ENCODE assay signal across 8 cellular contexts in the genomic region with DNA sequence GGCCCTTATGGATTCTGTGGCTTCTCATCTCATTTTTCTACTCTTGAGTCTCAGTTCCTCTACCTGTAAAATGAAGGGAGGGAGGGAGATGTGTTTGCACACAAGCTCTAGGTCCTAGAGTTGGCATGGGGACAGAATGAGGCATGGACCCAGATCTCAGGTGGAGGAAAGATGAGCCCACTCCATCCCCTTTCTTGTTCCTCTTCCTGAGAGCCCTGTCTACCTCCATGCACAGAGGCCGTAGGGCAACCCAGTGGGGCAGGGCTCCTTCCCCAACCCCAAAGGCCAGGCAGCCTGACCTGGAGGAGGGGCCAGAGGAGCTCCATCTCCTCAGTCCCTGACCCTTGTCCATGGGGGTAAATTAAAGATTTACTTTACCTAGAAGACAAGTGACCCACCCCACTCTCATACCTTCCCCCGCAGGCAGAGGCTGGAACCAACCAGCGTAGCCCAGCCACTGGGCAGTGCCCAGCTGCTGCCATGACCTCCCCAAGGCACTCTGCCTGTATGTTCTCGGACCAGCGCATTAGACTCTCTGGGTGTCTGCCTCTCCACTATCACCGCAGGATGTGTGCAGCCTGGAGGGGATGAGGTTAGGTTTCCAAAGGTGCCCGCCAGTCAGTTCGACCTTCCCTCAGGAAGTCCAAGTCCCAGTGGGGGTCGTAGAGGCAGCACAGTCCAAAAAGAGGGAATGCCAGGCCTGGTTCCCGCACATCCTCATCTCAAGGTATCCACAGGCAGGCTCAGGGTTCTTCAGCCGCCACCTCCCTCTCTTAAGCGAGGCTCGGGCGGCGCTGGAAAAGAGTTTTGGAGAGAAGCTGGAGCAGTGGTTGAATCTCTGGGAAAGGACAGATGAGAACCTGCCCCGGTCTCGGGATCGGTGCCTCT. TPM values are rescaled to one million over a fixed set of nuclear protein-coding genes. Genes with fewer than 3 reads are reported as not detected.
DNase-seq lines count a peak whose midpoint lies in the region; ATAC-seq and TF ChIP-seq lines count a peak whose summit lies in the region.

No MANE protein-coding gene starts in this region.

- no peaks in the 10 kb centered on the region for H3K27me3 Mint-ChIP-seq in activated CD4-positive, alpha-beta memory T cell treated with anti-CD3 and anti-CD28 coated beads, Interleukin-2, amount 10 ng/mL, durations not matched to agents 7 days and 5 days

- H3K36me3 ChIP-seq in ACC112 (ENCODE audit: insufficient read depth, low read length): no peaks in the 10 kb centered on the region
- no peaks in the 10 kb centered on the region for H3K36me3 ChIP-seq in H7 (replicated peaks; ENCODE audit: control insufficient read depth, insufficient read depth, low read length)
- peaks cover 31% of the 10 kb centered on the region for H3K36me3 ChIP-seq in left ventricle myocardium inferior
- H3K36me3 ChIP-seq in skeletal muscle tissue (ENCODE audit: control insufficient read depth in 3 of 3, insufficient read depth in 3 of 3, low read length in 3 of 3): peaks cover 9 to 18% (median 14%) of the 10 kb centered on the region in 3 donors

- peaks cover 40% of the 10 kb centered on the region for H3K4me1 Mint-ChIP-seq in activated CD4-positive, alpha-beta memory T cell treated with anti-CD3 and anti-CD28 coated beads, Interleukin-2, amount 10 ng/mL, durations not matched to agents 7 days and 5 days

- intact Hi-C loops in left ventricle myocardium inferior (cut with micrococcal nuclease): loop anchor here (5.0 kb wide), 2 partner anchors 37 to 112 kb away; no protein-coding TSS in a partner anchor

- H3K27ac Mint-ChIP-seq in activated CD4-positive, alpha-beta memory T cell treated with anti-CD3 and anti-CD28 coated beads, Interleukin-2, amount 10 ng/mL, durations not matched to agents 7 days and 5 days: peak overlapping the region; percentile 61

- peak; percentile 63 for DNase-seq in H7
- DNase-seq in activated CD4-positive, alpha-beta memory T cell treated with anti-CD3 and anti-CD28 coated beads, Interleukin-2, amount 10 ng/mL, durations not matched to agents 7 days and 5 days: peak; percentile 25
- DNase-seq in left ventricle myocardium inferior: no peak
- no peak for DNase-seq in NCI-H1105 treated with DMSO at 0.1 percent for 48 hours (lab: John Stamatoyannopoulos, UW)
- no peak for DNase-seq in NCI-H1930 (lab: John Stamatoyannopoulos, UW)

- TF ChIP-seq CTCF in left ventricle myocardium inferior (IDR thresholded peaks at IDR 0.05; ENCODE audit: borderline replicate concordance): no peak

- peaks cover 56% of the 10 kb centered on the region for H3K79me2 ChIP-seq in ACC112 (ENCODE audit: control insufficient read depth, insufficient read depth, low read length, unreplicated experiment)

- H3K9me3 ChIP-seq in left ventricle myocardium inferior (replicated peaks) (no peaks in the 10 kb centered on the region), skeletal muscle tissue (ENCODE audit: control insufficient read depth in 3 of 3, low read length in 3 of 3) (no peaks in the 10 kb centered on the region)

- no peaks in the 10 kb centered on the region for H3K9me3 Mint-ChIP-seq in activated CD4-positive, alpha-beta memory T cell treated with anti-CD3 and anti-CD28 coated beads, Interleukin-2, amount 10 ng/mL, durations not matched to agents 7 days and 5 days

- CTCF ChIA-PET in activated CD4-positive, alpha-beta memory T cell treated with anti-CD3 and anti-CD28 coated beads, Interleukin-2, amount 10 ng/mL, durations not matched to agents 7 days and 5 days (lab: Charles Lee): interaction anchor here (0.8 to 4.5 kb wide), 23 partner anchors 11 to 449 kb away, joined by 3 to 42 read pairs (median 6); partner anchors contain the start of genes MORC2, RNF185, SELENOM and SLC35E4

- peak overlapping the region; percentile 82 for H3K4me3 Mint-ChIP-seq in activated CD4-positive, alpha-beta memory T cell treated with anti-CD3 and anti-CD28 coated beads, Interleukin-2, amount 10 ng/mL, durations not matched to agents 7 days and 5 days

- H3K27me3 ChIP-seq in ACC112 (ENCODE audit: insufficient read depth, low read length) (no peaks in the 10 kb centered on the region), H7 (ENCODE audit: control insufficient read depth, insufficient read depth, low read length) (peaks cover 2% of the 10 kb centered on the region), left ventricle myocardium inferior (ENCODE audit: low read depth) (no peaks in the 10 kb centered on the region), skeletal muscle tissue (ENCODE audit: control insufficient read depth in 3 of 3, insufficient read depth in 3 of 3, low read length in 3 of 3) (no peaks in the 10 kb centered on the region)

- peak overlapping the region; percentile 82 for H3K4me3 ChIP-seq in ACC112 (ENCODE audit: low read depth, low read length)
- H3K4me3 ChIP-seq in H7 (ENCODE audit: insufficient read depth, low read depth, low read length): peak overlapping the region; percentile 79
- H3K4me3 ChIP-seq in left ventricle myocardium inferior: peak overlapping the region; percentile 89
- H3K4me3 ChIP-seq in skeletal muscle tissue (ENCODE audit: low read length in 3 of 3): peak overlapping the region; percentile 71 to 91 (median 76)

- no peak for ATAC-seq in HG03565 (IDR thresholded peaks at IDR 0.05; ENCODE audit: unreplicated experiment)

- H3K4me1 ChIP-seq in ACC112 (ENCODE audit: control insufficient read depth, insufficient read depth, low read length, unreplicated experiment) (peaks cover 24% of the 10 kb centered on the region), left ventricle myocardium inferior (peaks cover 86% of the 10 kb centered on the region), skeletal muscle tissue (ENCODE audit: control insufficient read depth in 3 of 3, insufficient read depth in 3 of 3, low read length in 3 of 3) (peaks cover 42 to 75% (median 64%) of the 10 kb centered on the region in 3 donors)

- POLR2A ChIA-PET in activated CD4-positive, alpha-beta memory T cell treated with anti-CD3 and anti-CD28 coated beads, Interleukin-2, amount 10 ng/mL, durations not matched to agents 7 days and 5 days (lab: Charles Lee): interaction anchor here (0.5 to 4.1 kb wide), 19 partner anchors 10 to 730 kb away, joined by 3 to 40 read pairs (median 4); partner anchors contain the start of genes MORC2, PIK3IP1, SELENOM and TUG1

- peak overlapping the region; percentile 62 for H3K27ac ChIP-seq in ACC112 (ENCODE audit: low read depth, low read length)
- peak overlapping the region; percentile 95 for H3K27ac ChIP-seq in left ventricle myocardium inferior (replicated peaks)
- peak overlapping the region; percentile 84 for H3K27ac ChIP-seq in skeletal muscle tissue (ENCODE audit: low read depth, low read length)

- H3K36me3 Mint-ChIP-seq in activated CD4-positive, alpha-beta memory T cell treated with anti-CD3 and anti-CD28 coated beads, Interleukin-2, amount 10 ng/mL, durations not matched to agents 7 days and 5 days (ENCODE audit: low read depth): peaks cover 4% of the 10 kb centered on the region

- H3K9ac ChIP-seq in skeletal muscle tissue (ENCODE audit: low read depth in 1 of 3, low read length in 3 of 3): peak overlapping the region; percentile 74 to 88 (median 83)

- H2AFZ ChIP-seq in ACC112 (ENCODE audit: low read length, unreplicated experiment): peak overlapping the region; percentile 50

RNA-seq across cellular contexts. Expression of gene SMTN, which starts 3.0 kb away (rescaled TPM):
- 10.7 and 21.0 TPM in 2 replicates for total RNA-seq in H7 (2014; rRNA removed; shearing (Covaris generic))
- 10 to 100 TPM; 36.4 to 41.4 TPM for total RNA-seq in activated CD4-positive, alpha-beta memory T cell treated with anti-CD3 and anti-CD28 coated beads, Interleukin-2, amount 10 ng/mL, durations not matched to agents 7 days and 5 days
- total RNA-seq in left ventricle myocardium inferior: 245 TPM
- 57.9 TPM for total RNA-seq in skeletal muscle tissue

RNA-seq across cellular contexts. Expression of gene SELENOM, which starts 23.2 kb away (rescaled TPM):
- total RNA-seq in H7 (2014; rRNA removed; shearing (Covaris generic)): 14.6 and 22.4 TPM in 2 replicates
- 1 to 10 TPM; 2.3 to 2.4 TPM for total RNA-seq in activated CD4-positive, alpha-beta memory T cell treated with anti-CD3 and anti-CD28 coated beads, Interleukin-2, amount 10 ng/mL, durations not matched to agents 7 days and 5 days
- total RNA-seq in left ventricle myocardium inferior (51.5 TPM), skeletal muscle tissue (16.2 TPM)

RNA-seq across cellular contexts. Expression of gene INPP5J, which starts 38.6 kb away (rescaled TPM):
- total RNA-seq in H7 (2014; rRNA removed; shearing (Covaris generic)): 10.6 and 11.9 TPM in 2 replicates
- total RNA-seq in activated CD4-positive, alpha-beta memory T cell treated with anti-CD3 and anti-CD28 coated beads, Interleukin-2, amount 10 ng/mL, durations not matched to agents 7 days and 5 days: not detected
- total RNA-seq in left ventricle myocardium inferior (20.7 TPM), skeletal muscle tissue (not detected)

RNA-seq across cellular contexts. Expression of gene PLA2G3, which starts 56.1 kb away (rescaled TPM):
- total RNA-seq in H7 (2014; rRNA removed; shearing (Covaris generic)): 13.6 and 19.3 TPM in 2 replicates
- total RNA-seq in activated CD4-positive, alpha-beta memory T cell treated with anti-CD3 and anti-CD28 coated beads, Interleukin-2, amount 10 ng/mL, durations not matched to agents 7 days and 5 days: not detected
- total RNA-seq in left ventricle myocardium inferior: not detected
- total RNA-seq in skeletal muscle tissue: not detected

Comparison
In these comparisons a context has a peak if more than half of its experiments do, and no peak if none do; other contexts are left out.
1. DNase-seq: peak in H7 (single experiment) and activated CD4-positive, alpha-beta memory T cell treated with anti-CD3 and anti-CD28 coated beads, Interleukin-2, amount 10 ng/mL, durations not matched to agents 7 days and 5 days (single experiment); none in left ventricle myocardium inferior (single experiment), NCI-H1105 treated with DMSO at 0.1 percent for 48 hours (single experiment) and NCI-H1930 (0 of 2).
2. RNA of gene INPP5J, which starts 38.6 kb away (total RNA-seq): 20.7 TPM in left ventricle myocardium inferior (single experiment) and 10.6 to 11.9 TPM in H7; not detected in activated CD4-positive, alpha-beta memory T cell treated with anti-CD3 and anti-CD28 coated beads, Interleukin-2, amount 10 ng/mL, durations not matched to agents 7 days and 5 days and not detected in skeletal muscle tissue (single experiment); every median in the first group is over 10 times any median in the second.
3. Peak in every context shown above with its lines, with median percentiles within 50 percentile points of each other: H3K27ac ChIP-seq and H3K4me3 ChIP-seq.